ENCODE assay signal across 1 cellular context in the genomic region with DNA sequence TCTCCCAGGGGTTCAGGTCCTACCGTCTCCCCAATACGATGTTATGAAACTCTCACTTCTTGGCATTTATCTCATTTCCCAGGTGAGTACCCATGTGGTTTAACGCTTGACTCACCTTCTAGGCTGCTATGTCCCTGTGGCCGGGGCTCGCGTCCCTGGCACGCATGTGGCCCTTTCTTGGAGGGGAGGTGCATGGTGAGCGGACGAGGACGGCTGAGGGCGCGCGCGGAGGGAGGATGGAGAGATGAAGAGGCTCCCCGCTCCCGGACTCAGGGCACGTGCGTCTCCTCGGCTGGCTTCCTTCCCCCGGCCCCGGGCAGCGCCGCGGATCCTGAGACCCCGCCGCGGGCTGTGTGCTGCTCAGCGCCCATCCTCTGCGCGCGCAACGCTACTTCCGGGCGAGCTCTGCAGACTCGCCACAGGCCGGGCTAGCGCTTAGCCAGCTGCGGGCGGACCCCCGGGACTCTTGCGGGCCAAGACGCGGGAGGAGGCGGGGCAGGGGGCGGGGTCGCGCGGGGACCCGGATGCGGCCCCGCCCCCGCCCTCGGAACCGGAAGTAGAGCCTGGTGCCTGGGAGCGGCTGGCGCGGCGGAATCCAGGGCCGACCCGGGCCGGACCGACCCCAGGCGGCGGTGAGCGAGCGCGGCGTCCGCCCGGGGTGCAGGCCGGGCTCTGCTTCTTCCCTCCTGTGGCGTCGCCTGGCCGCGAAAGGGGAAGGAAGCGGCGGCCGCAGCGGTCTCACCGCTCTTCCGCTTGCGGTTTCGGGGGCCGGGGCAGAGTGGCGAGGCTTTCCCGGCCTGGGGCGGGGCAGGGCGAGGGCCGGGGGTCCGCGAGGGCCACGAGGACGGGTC.
A peak's percentile ranks its signal among the peaks of the same experiment; 100 is the strongest.
TF ChIP-seq lines count a peak whose summit lies in the region.

A gene (plus strand): TSS at position 547 of the 851 bp plus-strand sequence. CDS start 8,769 bp downstream, outside the sequence.

TF ChIP-seq in WTC11, 78 proteins besides CTCF, POLR2A, EP300 and RAD21 (continued from another document):
- TF ChIP-seq ZNF317 (CRISPR knock-in tag; IDR thresholded peaks at IDR 0.05; ENCODE audit: borderline replicate concordance, low read depth), result peak; percentile 61
- TF ChIP-seq, protein P1, sequence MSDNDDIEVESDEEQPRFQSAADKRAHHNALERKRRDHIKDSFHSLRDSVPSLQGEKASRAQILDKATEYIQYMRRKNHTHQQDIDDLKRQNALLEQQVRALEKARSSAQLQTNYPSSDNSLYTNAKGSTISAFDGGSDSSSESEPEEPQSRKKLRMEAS (CRISPR knock-in tag; IDR thresholded peaks at IDR 0.05), result peak; percentile 94
- TF ChIP-seq, protein P2, sequence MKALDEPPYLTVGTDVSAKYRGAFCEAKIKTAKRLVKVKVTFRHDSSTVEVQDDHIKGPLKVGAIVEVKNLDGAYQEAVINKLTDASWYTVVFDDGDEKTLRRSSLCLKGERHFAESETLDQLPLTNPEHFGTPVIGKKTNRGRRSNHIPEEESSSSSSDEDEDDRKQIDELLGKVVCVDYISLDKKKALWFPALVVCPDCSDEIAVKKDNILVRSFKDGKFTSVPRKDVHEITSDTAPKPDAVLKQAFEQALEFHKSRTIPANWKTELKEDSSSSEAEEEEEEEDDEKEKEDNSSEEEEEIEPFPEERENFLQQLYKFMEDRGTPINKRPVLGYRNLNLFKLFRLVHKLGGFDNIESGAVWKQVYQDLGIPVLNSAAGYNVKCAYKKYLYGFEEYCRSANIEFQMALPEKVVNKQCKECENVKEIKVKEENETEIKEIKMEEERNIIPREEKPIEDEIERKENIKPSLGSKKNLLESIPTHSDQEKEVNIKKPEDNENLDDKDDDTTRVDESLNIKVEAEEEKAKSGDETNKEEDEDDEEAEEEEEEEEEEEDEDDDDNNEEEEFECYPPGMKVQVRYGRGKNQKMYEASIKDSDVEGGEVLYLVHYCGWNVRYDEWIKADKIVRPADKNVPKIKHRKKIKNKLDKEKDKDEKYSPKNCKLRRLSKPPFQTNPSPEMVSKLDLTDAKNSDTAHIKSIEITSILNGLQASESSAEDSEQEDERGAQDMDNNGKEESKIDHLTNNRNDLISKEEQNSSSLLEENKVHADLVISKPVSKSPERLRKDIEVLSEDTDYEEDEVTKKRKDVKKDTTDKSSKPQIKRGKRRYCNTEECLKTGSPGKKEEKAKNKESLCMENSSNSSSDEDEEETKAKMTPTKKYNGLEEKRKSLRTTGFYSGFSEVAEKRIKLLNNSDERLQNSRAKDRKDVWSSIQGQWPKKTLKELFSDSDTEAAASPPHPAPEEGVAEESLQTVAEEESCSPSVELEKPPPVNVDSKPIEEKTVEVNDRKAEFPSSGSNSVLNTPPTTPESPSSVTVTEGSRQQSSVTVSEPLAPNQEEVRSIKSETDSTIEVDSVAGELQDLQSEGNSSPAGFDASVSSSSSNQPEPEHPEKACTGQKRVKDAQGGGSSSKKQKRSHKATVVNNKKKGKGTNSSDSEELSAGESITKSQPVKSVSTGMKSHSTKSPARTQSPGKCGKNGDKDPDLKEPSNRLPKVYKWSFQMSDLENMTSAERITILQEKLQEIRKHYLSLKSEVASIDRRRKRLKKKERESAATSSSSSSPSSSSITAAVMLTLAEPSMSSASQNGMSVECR (CRISPR knock-in tag; IDR thresholded peaks at IDR 0.05; ENCODE audit: borderline replicate concordance), result peak; percentile 87; the same call in 1 of the 2 replicates
- TF ChIP-seq, protein P3, sequence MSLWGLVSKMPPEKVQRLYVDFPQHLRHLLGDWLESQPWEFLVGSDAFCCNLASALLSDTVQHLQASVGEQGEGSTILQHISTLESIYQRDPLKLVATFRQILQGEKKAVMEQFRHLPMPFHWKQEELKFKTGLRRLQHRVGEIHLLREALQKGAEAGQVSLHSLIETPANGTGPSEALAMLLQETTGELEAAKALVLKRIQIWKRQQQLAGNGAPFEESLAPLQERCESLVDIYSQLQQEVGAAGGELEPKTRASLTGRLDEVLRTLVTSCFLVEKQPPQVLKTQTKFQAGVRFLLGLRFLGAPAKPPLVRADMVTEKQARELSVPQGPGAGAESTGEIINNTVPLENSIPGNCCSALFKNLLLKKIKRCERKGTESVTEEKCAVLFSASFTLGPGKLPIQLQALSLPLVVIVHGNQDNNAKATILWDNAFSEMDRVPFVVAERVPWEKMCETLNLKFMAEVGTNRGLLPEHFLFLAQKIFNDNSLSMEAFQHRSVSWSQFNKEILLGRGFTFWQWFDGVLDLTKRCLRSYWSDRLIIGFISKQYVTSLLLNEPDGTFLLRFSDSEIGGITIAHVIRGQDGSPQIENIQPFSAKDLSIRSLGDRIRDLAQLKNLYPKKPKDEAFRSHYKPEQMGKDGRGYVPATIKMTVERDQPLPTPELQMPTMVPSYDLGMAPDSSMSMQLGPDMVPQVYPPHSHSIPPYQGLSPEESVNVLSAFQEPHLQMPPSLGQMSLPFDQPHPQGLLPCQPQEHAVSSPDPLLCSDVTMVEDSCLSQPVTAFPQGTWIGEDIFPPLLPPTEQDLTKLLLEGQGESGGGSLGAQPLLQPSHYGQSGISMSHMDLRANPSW (CRISPR knock-in tag; conservative IDR thresholded peaks at IDR 0.05; ENCODE audit: low read depth), result no peak
- TF ChIP-seq, protein P4, sequence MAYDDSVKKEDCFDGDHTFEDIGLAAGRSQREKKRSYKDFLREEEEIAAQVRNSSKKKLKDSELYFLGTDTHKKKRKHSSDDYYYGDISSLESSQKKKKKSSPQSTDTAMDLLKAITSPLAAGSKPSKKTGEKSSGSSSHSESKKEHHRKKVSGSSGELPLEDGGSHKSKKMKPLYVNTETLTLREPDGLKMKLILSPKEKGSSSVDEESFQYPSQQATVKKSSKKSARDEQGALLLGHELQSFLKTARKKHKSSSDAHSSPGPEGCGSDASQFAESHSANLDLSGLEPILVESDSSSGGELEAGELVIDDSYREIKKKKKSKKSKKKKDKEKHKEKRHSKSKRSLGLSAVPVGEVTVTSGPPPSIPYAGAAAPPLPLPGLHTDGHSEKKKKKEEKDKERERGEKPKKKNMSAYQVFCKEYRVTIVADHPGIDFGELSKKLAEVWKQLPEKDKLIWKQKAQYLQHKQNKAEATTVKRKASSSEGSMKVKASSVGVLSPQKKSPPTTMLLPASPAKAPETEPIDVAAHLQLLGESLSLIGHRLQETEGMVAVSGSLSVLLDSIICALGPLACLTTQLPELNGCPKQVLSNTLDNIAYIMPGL (CRISPR knock-in tag; IDR thresholded peaks at IDR 0.05), result peak; percentile 81
- peak; percentile 46; the same call in 1 of the 2 replicates for TF ChIP-seq GABPB1 (CRISPR knock-in tag; IDR thresholded peaks at IDR 0.05)
- 0 out of 2 replicates have a peak, but pooled peaks have one; percentile 65 for TF ChIP-seq ZNF232 (CRISPR knock-in tag; IDR thresholded peaks at IDR 0.05)
- TF ChIP-seq, protein P5, sequence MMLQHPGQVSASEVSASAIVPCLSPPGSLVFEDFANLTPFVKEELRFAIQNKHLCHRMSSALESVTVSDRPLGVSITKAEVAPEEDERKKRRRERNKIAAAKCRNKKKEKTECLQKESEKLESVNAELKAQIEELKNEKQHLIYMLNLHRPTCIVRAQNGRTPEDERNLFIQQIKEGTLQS (CRISPR knock-in tag; conservative IDR thresholded peaks at IDR 0.05), result no peak
- peak; percentile 81 for TF ChIP-seq FOXP1 (CRISPR knock-in tag; IDR thresholded peaks at IDR 0.05; ENCODE audit: borderline replicate concordance)
- TF ChIP-seq SMAD3 (CRISPR knock-in tag; IDR thresholded peaks at IDR 0.05; ENCODE audit: borderline replicate concordance), result peak; percentile 72; the same call in 1 of the 2 replicates
- 0 out of 2 replicates have a peak, but pooled peaks have one; percentile 27 for TF ChIP-seq MYBL2 (CRISPR knock-in tag; IDR thresholded peaks at IDR 0.05)
- TF ChIP-seq, protein P6, sequence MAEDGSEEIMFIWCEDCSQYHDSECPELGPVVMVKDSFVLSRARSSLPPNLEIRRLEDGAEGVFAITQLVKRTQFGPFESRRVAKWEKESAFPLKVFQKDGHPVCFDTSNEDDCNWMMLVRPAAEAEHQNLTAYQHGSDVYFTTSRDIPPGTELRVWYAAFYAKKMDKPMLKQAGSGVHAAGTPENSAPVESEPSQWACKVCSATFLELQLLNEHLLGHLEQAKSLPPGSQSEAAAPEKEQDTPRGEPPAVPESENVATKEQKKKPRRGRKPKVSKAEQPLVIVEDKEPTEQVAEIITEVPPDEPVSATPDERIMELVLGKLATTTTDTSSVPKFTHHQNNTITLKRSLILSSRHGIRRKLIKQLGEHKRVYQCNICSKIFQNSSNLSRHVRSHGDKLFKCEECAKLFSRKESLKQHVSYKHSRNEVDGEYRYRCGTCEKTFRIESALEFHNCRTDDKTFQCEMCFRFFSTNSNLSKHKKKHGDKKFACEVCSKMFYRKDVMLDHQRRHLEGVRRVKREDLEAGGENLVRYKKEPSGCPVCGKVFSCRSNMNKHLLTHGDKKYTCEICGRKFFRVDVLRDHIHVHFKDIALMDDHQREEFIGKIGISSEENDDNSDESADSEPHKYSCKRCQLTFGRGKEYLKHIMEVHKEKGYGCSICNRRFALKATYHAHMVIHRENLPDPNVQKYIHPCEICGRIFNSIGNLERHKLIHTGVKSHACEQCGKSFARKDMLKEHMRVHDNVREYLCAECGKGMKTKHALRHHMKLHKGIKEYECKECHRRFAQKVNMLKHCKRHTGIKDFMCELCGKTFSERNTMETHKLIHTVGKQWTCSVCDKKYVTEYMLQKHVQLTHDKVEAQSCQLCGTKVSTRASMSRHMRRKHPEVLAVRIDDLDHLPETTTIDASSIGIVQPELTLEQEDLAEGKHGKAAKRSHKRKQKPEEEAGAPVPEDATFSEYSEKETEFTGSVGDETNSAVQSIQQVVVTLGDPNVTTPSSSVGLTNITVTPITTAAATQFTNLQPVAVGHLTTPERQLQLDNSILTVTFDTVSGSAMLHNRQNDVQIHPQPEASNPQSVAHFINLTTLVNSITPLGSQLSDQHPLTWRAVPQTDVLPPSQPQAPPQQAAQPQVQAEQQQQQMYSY (CRISPR knock-in tag; IDR thresholded peaks at IDR 0.05), result peak; percentile 22; the same call in 1 of the 2 replicates
- TF ChIP-seq JUN (CRISPR knock-in tag; IDR thresholded peaks at IDR 0.05), result peak; percentile 53
- TF ChIP-seq SP1 (CRISPR knock-in tag; conservative IDR thresholded peaks at IDR 0.05), result peak; percentile 81
- TF ChIP-seq PRRX2 (CRISPR knock-in tag; IDR thresholded peaks at IDR 0.05), result no peak
- TF ChIP-seq KAT7 (CRISPR knock-in tag; IDR thresholded peaks at IDR 0.05; ENCODE audit: borderline replicate concordance), result peak; percentile 83; the same call in 1 of the 2 replicates
- no peak for TF ChIP-seq ELF4 (CRISPR knock-in tag; IDR thresholded peaks at IDR 0.05; ENCODE audit: low read depth)
